ENCODE assay signal across 1 cellular context in genomic region chr1:109484519-109484975, GRCh38.
TF ChIP-seq lines count a peak whose summit lies in the region.

No MANE protein-coding gene starts in this region.

TF ChIP-seq in endothelial cell of umbilical vein, 7 proteins besides CTCF, POLR2A, EP300 and RAD21:
- no peak for TF ChIP-seq EZH2 (IDR thresholded peaks at IDR 0.05; ENCODE audit: borderline replicate concordance, low read depth, low read length, severe bottlenecking)
- no peak for TF ChIP-seq POLR2AphosphoS5 (IDR thresholded peaks at IDR 0.05; ENCODE audit: insufficient read depth, low read depth, low read length)
- TF ChIP-seq JUN (IDR thresholded peaks at IDR 0.05; ENCODE audit: borderline replicate concordance, insufficient read depth, insufficient read length, low read depth): no peak
- TF ChIP-seq MAX (IDR thresholded peaks at IDR 0.05; ENCODE audit: insufficient read depth, insufficient read length): no peak
- no peak for TF ChIP-seq MYC (IDR thresholded peaks at IDR 0.05; ENCODE audit: low read depth, low read length)
